In the genomic region with DNA sequence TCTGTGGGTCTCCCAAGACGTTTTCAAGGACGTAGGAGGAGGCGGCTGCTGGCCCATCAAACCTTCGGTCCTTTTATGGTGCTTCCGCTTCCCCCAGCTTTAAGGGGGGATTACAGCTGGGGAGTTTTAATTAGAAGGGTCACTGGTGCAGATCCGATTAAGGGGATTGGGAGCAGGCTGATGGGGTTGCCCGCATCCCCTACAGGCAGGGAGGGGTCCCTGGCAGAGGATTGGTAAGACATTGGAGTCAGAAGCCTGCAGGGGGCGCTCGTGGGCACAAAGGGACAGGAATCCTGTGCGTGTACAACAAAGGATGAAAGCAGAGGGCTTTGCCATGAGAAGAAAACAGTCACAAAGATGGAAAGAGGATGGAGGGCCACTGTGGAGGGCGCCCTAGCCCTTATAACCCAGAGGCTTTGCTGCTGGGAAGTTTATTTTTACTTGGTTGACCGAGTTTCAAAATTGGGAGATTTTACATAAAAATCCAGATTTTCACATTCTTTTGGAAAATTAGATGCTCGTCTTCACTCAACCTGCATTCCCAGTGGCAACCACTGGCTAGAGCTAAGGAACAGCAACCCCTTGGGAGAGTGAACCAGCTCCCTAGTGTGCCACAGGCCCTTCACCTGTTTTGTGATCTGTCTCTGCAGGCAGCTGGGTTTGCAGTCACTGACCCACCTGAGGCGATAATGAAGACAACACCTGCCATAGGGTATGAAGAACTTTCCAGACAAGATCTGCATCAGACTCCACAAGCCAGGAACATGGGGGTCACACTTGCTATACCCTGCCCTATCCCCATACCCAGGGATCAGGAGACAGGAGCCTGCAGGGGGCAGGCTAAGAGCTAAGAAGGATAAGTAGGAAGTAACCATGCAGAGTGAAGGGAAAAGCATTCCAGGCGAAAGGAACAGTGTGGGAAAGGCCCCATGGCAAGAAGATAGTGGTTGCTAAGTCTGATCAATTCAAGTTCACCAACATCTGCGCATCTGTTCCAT, we compare ENCODE assay signal across 8 cellular contexts.
DNase-seq lines count a peak whose midpoint lies in the region; ATAC-seq and TF ChIP-seq lines count a peak whose summit lies in the region.

No MANE protein-coding gene starts in this region.

- TF ChIP-seq CTCF in epithelial cell of proximal tubule (conservative IDR thresholded peaks at IDR 0.05; ENCODE audit: low read depth, low read length) = peak; percentile 77

- H3K4me1 Mint-ChIP-seq in natural killer cell treated with Interleukin-12 subunit alpha and Interleukin-12 subunit beta and Interleukin-15 and Interleukin-18, amount 100 ng/mL, for 72 hours (ENCODE audit: low read depth in 2 of 2) = peaks cover 0 to 6% of the 10 kb centered on the region in 2 donors

- peak; percentile 60 to 62 for DNase-seq in AML-193 (lab: John Stamatoyannopoulos, UW)
- DNase-seq in HCEC 1CT = peak; percentile 37
- DNase-seq in NCI-H82 treated with DMSO at 0.1 percent for 48 hours (lab: John Stamatoyannopoulos, UW; ENCODE audit: unreplicated experiment) = peak; percentile 99
- peak; percentile 44 for DNase-seq in activated CD8-positive, alpha-beta memory T cell treated with anti-CD3 and anti-CD28 coated beads, Interleukin-2, amount 50 U/mL, for 24 hours (ENCODE audit: extremely low read depth)
- DNase-seq in epithelial cell of proximal tubule (ENCODE audit: low read depth) = no peak
- DNase-seq in natural killer cell treated with Interleukin-12 subunit alpha and Interleukin-12 subunit beta and Interleukin-15 and Interleukin-18, amount 100 ng/mL, for 72 hours (ENCODE audit: low spot score) = peak; percentile 68
- peak; percentile 83 for DNase-seq in stimulated activated naive CD8-positive, alpha-beta T cell treated with anti-CD3 and anti-CD28 coated beads, Interleukin-15, Interleukin-2, amounts not matched to agents 100 U/mL and 50 U/mL, for 24 hours

- H3K27me3 Mint-ChIP-seq in natural killer cell treated with Interleukin-12 subunit alpha and Interleukin-12 subunit beta and Interleukin-15 and Interleukin-18, amount 100 ng/mL, for 72 hours = peaks cover 33 to 56% of the 10 kb centered on the region in 2 donors

- no peaks in the 10 kb centered on the region for H3K9me3 Mint-ChIP-seq in natural killer cell treated with Interleukin-12 subunit alpha and Interleukin-12 subunit beta and Interleukin-15 and Interleukin-18, amount 100 ng/mL, for 72 hours

- no peak overlapping the region for H3K4me3 Mint-ChIP-seq in natural killer cell treated with Interleukin-12 subunit alpha and Interleukin-12 subunit beta and Interleukin-15 and Interleukin-18, amount 100 ng/mL, for 72 hours

- no peak for ATAC-seq in natural killer cell treated with Interleukin-12 subunit alpha and Interleukin-12 subunit beta and Interleukin-15 and Interleukin-18, amount 100 ng/mL, for 72 hours
- peak; percentile 10 for ATAC-seq in stimulated activated naive CD8-positive, alpha-beta T cell treated with anti-CD3 and anti-CD28 coated beads, Interleukin-15, Interleukin-2, amounts not matched to agents 100 U/mL and 50 U/mL, for 24 hours
- no peak for ATAC-seq in HG03432 (IDR thresholded peaks at IDR 0.05; ENCODE audit: unreplicated experiment)

- H3K4me3 ChIP-seq in epithelial cell of proximal tubule (ENCODE audit: low read depth, low read length) = no peak overlapping the region

- no peaks in the 10 kb centered on the region for H3K36me3 Mint-ChIP-seq in natural killer cell treated with Interleukin-12 subunit alpha and Interleukin-12 subunit beta and Interleukin-15 and Interleukin-18, amount 100 ng/mL, for 72 hours

- no peak overlapping the region for H3K27ac Mint-ChIP-seq in natural killer cell treated with Interleukin-12 subunit alpha and Interleukin-12 subunit beta and Interleukin-15 and Interleukin-18, amount 100 ng/mL, for 72 hours
